ENCODE assay signal across 1 cellular context in the genomic region with DNA sequence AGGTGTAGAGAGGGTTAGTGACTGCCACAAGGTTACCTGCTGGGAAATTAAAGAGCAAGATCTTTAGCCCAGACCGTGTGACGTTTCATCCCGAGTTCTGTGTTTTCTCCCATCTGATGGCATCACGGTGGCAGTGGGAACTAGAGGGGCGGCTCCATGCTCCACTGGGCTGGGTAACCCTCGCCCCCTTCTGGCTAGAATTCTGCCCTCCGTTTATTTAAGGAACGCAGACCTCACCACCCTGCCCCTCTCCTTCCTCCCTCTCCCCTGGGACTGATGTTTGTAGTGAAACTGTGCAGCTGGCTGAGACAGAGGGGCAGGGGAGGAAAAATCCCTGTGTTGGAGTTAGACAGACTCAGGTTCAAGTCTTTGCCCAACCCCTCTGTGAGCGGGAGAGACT.
TF ChIP-seq lines count a peak whose summit lies in the region.

No MANE protein-coding gene starts in this region.

TF ChIP-seq in H1, 55 proteins besides CTCF, POLR2A, EP300 and RAD21:
- TF ChIP-seq GTF2F1 (IDR thresholded peaks at IDR 0.05; ENCODE audit: borderline replicate concordance, low read depth, low read length) = no peak
- peak; percentile 83; the same call in 1 of the 2 replicates for TF ChIP-seq KDM1A (IDR thresholded peaks at IDR 0.05; ENCODE audit: borderline replicate concordance, low read length)
- peak; percentile 49; the same call in 1 of the 2 replicates for TF ChIP-seq TEAD4 (IDR thresholded peaks at IDR 0.05; ENCODE audit: low read depth, low read length)
